ENCODE assay signal across 8 cellular contexts in genomic region chr12:104603545-104603973, GRCh38.
A peak's percentile ranks its signal among the peaks of the same experiment; 100 is the strongest.
DNase-seq lines count a peak whose midpoint lies in the region; ATAC-seq and TF ChIP-seq lines count a peak whose summit lies in the region.

No MANE protein-coding gene starts in this region.

- intact Hi-C loops in MCF 10A (cut with micrococcal nuclease) (loop anchor here (5.0 kb wide), 1 partner anchor 69 kb away; no protein-coding TSS in a partner anchor), natural killer cell (cut with micrococcal nuclease) (no loop called here)

- H3K4me2 ChIP-seq in BLaER1 treated with 17β-estradiol and CSF1 and Interleukin-3, amounts not matched to agents 10 nM and 100 nM: peak overlapping the region; percentile 83 to 92 (median 86)

- H3K4me1 Mint-ChIP-seq in IgD-negative memory B cell: peaks cover 19 to 56% (median 46%) of the 10 kb centered on the region in 3 donors
- peaks cover 30% of the 10 kb centered on the region for H3K4me1 Mint-ChIP-seq in MCF 10A (ENCODE audit: insufficient read depth, unreplicated experiment)
- peaks cover 73 to 78% of the 10 kb centered on the region in 2 donors for H3K4me1 Mint-ChIP-seq in natural killer cell

- no peaks in the 10 kb centered on the region for H3K27me3 ChIP-seq in BLaER1 treated with 17β-estradiol and CSF1 and Interleukin-3, amounts not matched to agents 10 nM and 100 nM
- no peaks in the 10 kb centered on the region for H3K27me3 ChIP-seq in WERI-Rb-1 (ENCODE audit: insufficient read depth, low read depth, severe bottlenecking)

- no peaks in the 10 kb centered on the region for H3K9me3 Mint-ChIP-seq in IgD-negative memory B cell
- H3K9me3 Mint-ChIP-seq in MCF 10A (ENCODE audit: unreplicated experiment): no peaks in the 10 kb centered on the region
- no peaks in the 10 kb centered on the region for H3K9me3 Mint-ChIP-seq in natural killer cell

- H3K27me3 Mint-ChIP-seq in IgD-negative memory B cell (no peaks in the 10 kb centered on the region), MCF 10A (ENCODE audit: insufficient read depth, unreplicated experiment) (no peaks in the 10 kb centered on the region), natural killer cell (ENCODE audit: low read depth in 2 of 2) (no peaks in the 10 kb centered on the region)

- no peak for ATAC-seq in natural killer cell

- CTCF ChIA-PET in MCF 10A (lab: Yijun Ruan, JAX): interaction anchor here (0.6 to 1.1 kb wide), 4 partner anchors 9 to 19 kb away, joined by 3 to 5 read pairs (median 4); no protein-coding TSS in a partner anchor

- peaks cover 73 to 100% (median 85%) of the 10 kb centered on the region in 10 experiments for H3K4me1 ChIP-seq in BLaER1 treated with 17β-estradiol and CSF1 and Interleukin-3, amounts not matched to agents 10 nM and 100 nM

- H3K9me3 ChIP-seq in BLaER1 treated with 17β-estradiol and CSF1 and Interleukin-3, amounts not matched to agents 10 nM and 100 nM (replicated peaks in 1 of 11): no peaks in the 10 kb centered on the region
- H3K9me3 ChIP-seq in WERI-Rb-1 (ENCODE audit: severe bottlenecking): no peaks in the 10 kb centered on the region

- DNase-seq in MCF 10A (ENCODE audit: unreplicated experiment): peak; percentile 54
- no peak for DNase-seq in natural killer cell
- DNase-seq in WERI-Rb-1: no peak
- no peak for DNase-seq in inferior parietal cortex (ENCODE audit: extremely low spot score)
- no peak for DNase-seq in NCI-H2029 treated with DMSO at 0.1 percent for 48 hours (lab: John Stamatoyannopoulos, UW)
- no peak for DNase-seq in NCI-H1436 treated with DMSO at 0.1 percent for 48 hours (lab: John Stamatoyannopoulos, UW)

- H3K9ac ChIP-seq in BLaER1 treated with 17β-estradiol and CSF1 and Interleukin-3, amounts not matched to agents 10 nM and 100 nM: peak overlapping the region; percentile 51 to 78 (median 70); a peak in 20 of 22 replicates

- H3K36me3 ChIP-seq in BLaER1 treated with 17β-estradiol and CSF1 and Interleukin-3, amounts not matched to agents 10 nM and 100 nM: peaks cover 0 to 47% (median 33%) of the 10 kb centered on the region in 11 experiments; a peak in 17 of 22 replicates
- H3K36me3 ChIP-seq in WERI-Rb-1: no peaks in the 10 kb centered on the region

- peak overlapping the region in 3 of 4 donors; percentile 18 to 77 (median 41) for H3K4me3 Mint-ChIP-seq in IgD-negative memory B cell
- H3K4me3 Mint-ChIP-seq in MCF 10A (ENCODE audit: unreplicated experiment): no peak overlapping the region
- H3K4me3 Mint-ChIP-seq in natural killer cell: peak overlapping the region; percentile 76

- POLR2A ChIA-PET in MCF 10A (lab: Yijun Ruan, JAX): interaction anchor here (1.0 to 1.9 kb wide), 8 partner anchors 12 to 146 kb away, joined by 3 to 13 read pairs (median 4); partner anchors contain the start of gene CHST11

- TF ChIP-seq CTCF in MCF 10A (IDR thresholded peaks at IDR 0.05; ENCODE audit: unreplicated experiment) (no peak), natural killer cell (IDR thresholded peaks at IDR 0.05) (no peak), WERI-Rb-1 (IDR thresholded peaks at IDR 0.05; ENCODE audit: low read depth, low read length) (no peak)

- H3K36me3 Mint-ChIP-seq in IgD-negative memory B cell (peaks cover 2% of the 10 kb centered on the region), MCF 10A (ENCODE audit: insufficient read depth, unreplicated experiment) (peaks cover 5% of the 10 kb centered on the region), natural killer cell (no peaks in the 10 kb centered on the region)

- BruUV-seq in MCF 10A (replicated peaks; lab: Mats Ljungman, UMichigan): no TSS peak

- peak overlapping the region in 9 of 10 experiments; percentile 12 to 50 (median 35); a peak in 14 of 20 replicates for H3K4me3 ChIP-seq in BLaER1 treated with 17β-estradiol and CSF1 and Interleukin-3, amounts not matched to agents 10 nM and 100 nM
- H3K4me3 ChIP-seq in WERI-Rb-1 (ENCODE audit: low read depth, low read length): no peak overlapping the region

- H3K27ac Mint-ChIP-seq in IgD-negative memory B cell: peak overlapping the region; percentile 8 to 79 (median 10)
- peak overlapping the region; percentile 20 for H3K27ac Mint-ChIP-seq in MCF 10A (ENCODE audit: low read depth, unreplicated experiment)
- H3K27ac Mint-ChIP-seq in natural killer cell: peak overlapping the region; percentile 92

- peak overlapping the region; percentile 65 to 90 (median 82); a peak in 21 of 22 replicates for H3K27ac ChIP-seq in BLaER1 treated with 17β-estradiol and CSF1 and Interleukin-3, amounts not matched to agents 10 nM and 100 nM
- H3K27ac ChIP-seq in WERI-Rb-1: no peak overlapping the region

- peaks cover 0 to 48% (median 23%) of the 10 kb centered on the region in 11 experiments; a peak in 20 of 22 replicates for H4K20me1 ChIP-seq in BLaER1 treated with 17β-estradiol and CSF1 and Interleukin-3, amounts not matched to agents 10 nM and 100 nM

Comparison
In these comparisons a context has a peak if more than half of its experiments do, and no peak if none do; other contexts are left out.
1. H3K27ac Mint-ChIP-seq: peak in every context shown above with its lines; median percentile 92 in natural killer cell; 20 in MCF 10A; 10 in IgD-negative memory B cell.